25 cellular contexts compared by ENCODE assay signal in genomic region chr2:145394181-145394580, GRCh38.
DNase-seq lines count a peak whose midpoint lies in the region; ATAC-seq, FAIRE-seq and TF ChIP-seq lines count a peak whose summit lies in the region.
"Had no signal": no experiment of that assay in that cellular context is flagged by ENCODE, and none has a peak within 500 bp of the region (broad histone marks: within the 10 kb centered on the region; RNA-seq: fewer than 3 reads in every experiment).

No MANE protein-coding gene starts in this region.

- TF ChIP-seq POLR2A in HepG2 (IDR thresholded peaks at IDR 0.05; ENCODE audit: insufficient read depth in 1 of 2, low read depth in 2 of 2, low read length in 2 of 2): no peak
- TF ChIP-seq POLR2A in right lobe of liver (IDR thresholded peaks at IDR 0.05): no peak
- no peak for TF ChIP-seq POLR2A in K562 (conservative IDR thresholded peaks at IDR 0.05)

- H3K4me2 ChIP-seq in HepG2 (ENCODE audit: low read depth, low read length) (no peak overlapping the region), OCI-LY1 (ENCODE audit: low read length) (no peak overlapping the region), K562 (ENCODE audit: insufficient read depth, low read length) (no peak overlapping the region)
- H3K4me2 ChIP-seq: BLaER1 had no signal

- H3K4me3 ChIP-seq in HepG2 (replicated peaks in 1 of 3; ENCODE audit: insufficient read depth in 1 of 3, low read depth in 2 of 3, low read length in 3 of 3) (no peak overlapping the region), right lobe of liver (no peak overlapping the region), OCI-LY1 (ENCODE audit: low read depth, low read length, poor library complexity, severe bottlenecking) (no peak overlapping the region), K562 (no peak overlapping the region)
- H3K4me3 ChIP-seq: BLaER1, GM12878 had no signal

- H3K9me3 ChIP-seq in HepG2 (ENCODE audit: low read length): no peaks in the 10 kb centered on the region
- no peaks in the 10 kb centered on the region for H3K9me3 ChIP-seq in right lobe of liver
- H3K9me3 ChIP-seq in OCI-LY1 (ENCODE audit: low read length): peaks cover 5% of the 10 kb centered on the region; the same call in 1 of the 2 replicates
- no peaks in the 10 kb centered on the region for H3K9me3 ChIP-seq in K562 (replicated peaks; ENCODE audit: control insufficient read depth, insufficient read depth, low read depth, low read length)
- H3K9me3 ChIP-seq: BE2C, BLaER1 had no signal

- no peaks in the 10 kb centered on the region for H3K9me2 ChIP-seq in OCI-LY1 (ENCODE audit: low read depth, low read length)

- WGBS in HepG2 (ENCODE audit: low lambda C conversion rate): 2% methylated on average over 3 of the region's 3 CpGs
- 62% methylated on average over 3 of the region's 3 CpGs for WGBS in right lobe of liver (ENCODE audit: insufficient coverage, low coverage, low lambda C conversion rate, missing lambda C conversion rate)
- WGBS in K562 (ENCODE audit: insufficient coverage, low coverage, missing lambda C conversion rate): 41% methylated on average over 3 of the region's 3 CpGs

- ATAC-seq in HepG2: no peak
- no peak for ATAC-seq in right lobe of liver
- no peak for ATAC-seq in K562
- no peak for ATAC-seq in left lobe of liver
- ATAC-seq: GM12878 had no signal

- H3K27me3 ChIP-seq in HepG2 (ENCODE audit: control insufficient read depth in 1 of 2, insufficient read depth in 2 of 2, low read length in 2 of 2) (no peaks in the 10 kb centered on the region), right lobe of liver (no peaks in the 10 kb centered on the region), OCI-LY1 (ENCODE audit: insufficient read depth, low read length) (no peaks in the 10 kb centered on the region), K562 (ENCODE audit: control insufficient read depth in 2 of 2, insufficient read depth in 2 of 2, low read length in 2 of 2) (no peaks in the 10 kb centered on the region)
- H3K27me3 ChIP-seq: BE2C, BLaER1 had no signal

- no peak overlapping the region for H3K9ac ChIP-seq in HepG2 (ENCODE audit: insufficient read depth, low read depth, low read length)
- no peak overlapping the region for H3K9ac ChIP-seq in OCI-LY1 (ENCODE audit: low read length)
- no peak overlapping the region for H3K9ac ChIP-seq in K562 (ENCODE audit: insufficient read depth in 1 of 2, low read depth in 2 of 2, low read length in 2 of 2)
- H3K9ac ChIP-seq: BLaER1 had no signal

- H3K9me1 ChIP-seq in K562 (ENCODE audit: control insufficient read depth, insufficient read depth, low read length): no peaks in the 10 kb centered on the region

- H3K36me3 ChIP-seq in HepG2 (replicated peaks in 1 of 2; ENCODE audit: control insufficient read depth in 1 of 2, insufficient read depth in 2 of 2, low read length in 2 of 2) (no peaks in the 10 kb centered on the region), right lobe of liver (no peaks in the 10 kb centered on the region), OCI-LY1 (ENCODE audit: insufficient read depth, low read length) (no peaks in the 10 kb centered on the region), K562 (ENCODE audit: control insufficient read depth, insufficient read depth, low read length) (no peaks in the 10 kb centered on the region)
- H3K36me3 ChIP-seq: BE2C, BLaER1 had no signal

- in situ Hi-C loops in HepG2 (cut with HindIII; ENCODE audit: extremely low pct_ligation_motif_present, low pct_unique_long_range_greater_than_20kb) (no loop called here), K562 (cut with MboI) (no loop called here)

- no peak for TF ChIP-seq RAD21 in HepG2 (CRISPR knock-in tag; IDR thresholded peaks at IDR 0.05)
- no peak for TF ChIP-seq RAD21 in K562 (CRISPR knock-in tag; conservative IDR thresholded peaks at IDR 0.05 in 1 of 2, IDR thresholded peaks at IDR 0.05 in 1 of 2)

- POLR2A ChIA-PET in HepG2 (lab: Yijun Ruan, JAX): no interaction called here
- POLR2A ChIA-PET in K562 (lab: Yijun Ruan, JAX): no interaction called here

- no TSS peak for BruUV-seq in HepG2 (replicated peaks; lab: Mats Ljungman, UMichigan)
- BruUV-seq in K562 (replicated peaks; lab: Mats Ljungman, UMichigan): no TSS peak

- H3K27ac ChIP-seq in HepG2 (ENCODE audit: extremely low read length, insufficient read depth, low read length) (no peak overlapping the region), right lobe of liver (no peak overlapping the region), OCI-LY1 (ENCODE audit: low read depth, low read length, poor library complexity, severe bottlenecking) (no peak overlapping the region), K562 (ENCODE audit: extremely low read depth, low read depth, low read length) (no peak overlapping the region)
- H3K27ac ChIP-seq: 22Rv1, BLaER1 had no signal

- H3K4me1 ChIP-seq in HepG2 (ENCODE audit: insufficient read depth, low read length) (no peaks in the 10 kb centered on the region), right lobe of liver (no peaks in the 10 kb centered on the region), OCI-LY1 (ENCODE audit: insufficient read depth, low read length, severe bottlenecking) (no peaks in the 10 kb centered on the region), K562 (replicated peaks in 1 of 2; ENCODE audit: control insufficient read depth in 2 of 2, insufficient read depth in 2 of 2, low read length in 2 of 2) (no peaks in the 10 kb centered on the region)
- H3K4me1 ChIP-seq: BE2C, BLaER1 had no signal

- CTCF ChIA-PET in HepG2 (lab: Yijun Ruan, JAX; ENCODE audit: low intra/inter-chr PET ratio, low total read pairs): no interaction called here
- CTCF ChIA-PET in K562 (lab: Yijun Ruan, JAX; ENCODE audit: low intra/inter-chr PET ratio): no interaction called here

- TF ChIP-seq EP300 in HepG2 (IDR thresholded peaks at IDR 0.05; ENCODE audit: low read depth in 2 of 2, low read length in 2 of 2) (no peak), HepG2 (CRISPR knock-in tag; IDR thresholded peaks at IDR 0.05; ENCODE audit: borderline replicate concordance) (no peak), K562 (IDR thresholded peaks at IDR 0.05; ENCODE audit: low read length) (no peak)

- H3K79me2 ChIP-seq in HepG2 (ENCODE audit: insufficient read depth, low read length) (no peaks in the 10 kb centered on the region), OCI-LY1 (ENCODE audit: insufficient read depth, low read length) (no peaks in the 10 kb centered on the region), K562 (ENCODE audit: control insufficient read depth, insufficient read depth, low read length) (no peaks in the 10 kb centered on the region)

- H4K20me1 ChIP-seq in HepG2 (ENCODE audit: insufficient read depth, low read length) (no peaks in the 10 kb centered on the region), OCI-LY1 (ENCODE audit: insufficient read depth, low read length) (no peaks in the 10 kb centered on the region), K562 (replicated peaks; ENCODE audit: control insufficient read depth, insufficient read depth, low read length) (no peaks in the 10 kb centered on the region)
- H4K20me1 ChIP-seq: BLaER1 had no signal

- FAIRE-seq in HepG2 (lab: Jason Lieb, UNC): no peak
- no peak for FAIRE-seq in K562 (lab: Jason Lieb, UNC)
- FAIRE-seq: GM12878, GM12892, GM18507 had no signal

- TF ChIP-seq CTCF in HepG2 (CRISPR knock-in tag; IDR thresholded peaks at IDR 0.05) (no peak), right lobe of liver (IDR thresholded peaks at IDR 0.05) (no peak), OCI-LY1 (IDR thresholded peaks at IDR 0.05; ENCODE audit: low read length) (no peak), K562 (IDR thresholded peaks at IDR 0.05 in 2 of 3, conservative IDR thresholded peaks at IDR 0.05 in 1 of 3; ENCODE audit: insufficient read depth in 2 of 3, low read depth in 1 of 3, low read length in 3 of 3) (no peak)

- no peak for DNase-seq in HepG2 (ENCODE audit: low spot score)
- no peak for DNase-seq in right lobe of liver
- no peak for DNase-seq in K562 (ENCODE audit: extremely low read depth in 1 of 4, low spot score in 3 of 4)
- no peak for DNase-seq in SIG-M5 treated with dmso at 0.1 percent for 504 hours (lab: John Stamatoyannopoulos, UW; ENCODE audit: unreplicated experiment)
- DNase-seq in left lobe of liver (ENCODE audit: low spot score): no peak
- DNase-seq: ACHN; BE2C; C1 segment of cervical spinal cord; CD4-positive, alpha-beta memory T cell; CD4-positive, CD25-positive, alpha-beta regulatory T cell; CD8-positive, alpha-beta memory T cell; COR-L47; DMS 273 treated with DMSO at 0.1 percent for 48 hours; DMS153; DMS53; DMS79; DND-41; EL; GDM1 had no signal

- no peak overlapping the region for H2AFZ ChIP-seq in HepG2 (ENCODE audit: low read length)
- H2AFZ ChIP-seq in OCI-LY1 (ENCODE audit: low read length): peak overlapping the region; percentile 49; the same call in 1 of the 2 replicates
- no peak overlapping the region for H2AFZ ChIP-seq in K562 (ENCODE audit: low read depth, low read length)

- intact Hi-C loops in HepG2 (cut with micrococcal nuclease; ENCODE audit: unreplicated experiment) (no loop called here), right lobe of liver (cut with DNase I) (no loop called here), K562 (cut with micrococcal nuclease) (no loop called here)

- no peaks in the 10 kb centered on the region for H3F3A ChIP-seq in OCI-LY1 (ENCODE audit: insufficient read depth, low read length)

TF ChIP-seq in HepG2, 621 proteins besides CTCF, POLR2A, EP300 and RAD21 (continues in another document):
- no peak for TF ChIP-seq ZNF792 (CRISPR knock-in tag; IDR thresholded peaks at IDR 0.05)

TF ChIP-seq in K562, 482 proteins besides CTCF, POLR2A, EP300 and RAD21 (continues in another document):
- TF ChIP-seq CREM (IDR thresholded peaks at IDR 0.05; ENCODE audit: low read depth) (no peak), ZBTB12 (CRISPR knock-in tag; IDR thresholded peaks at IDR 0.05) (no peak), ZNF239 (CRISPR knock-in tag; IDR thresholded peaks at IDR 0.05) (no peak), THRA (IDR thresholded peaks at IDR 0.05) (no peak), ZEB2 (IDR thresholded peaks at IDR 0.05) (no peak)

Comparison
In these comparisons a context has a peak if more than half of its experiments do, and no peak if none do; other contexts are left out.
1. Of the 241 proteins assayed by ChIP-seq in both HepG2 and K562: peak only in HepG2: MAFK; only in K562: none; in both: MAFF; in neither: 239.